Comparison of ENCODE assay signal across 1 cellular context in the genomic region with DNA sequence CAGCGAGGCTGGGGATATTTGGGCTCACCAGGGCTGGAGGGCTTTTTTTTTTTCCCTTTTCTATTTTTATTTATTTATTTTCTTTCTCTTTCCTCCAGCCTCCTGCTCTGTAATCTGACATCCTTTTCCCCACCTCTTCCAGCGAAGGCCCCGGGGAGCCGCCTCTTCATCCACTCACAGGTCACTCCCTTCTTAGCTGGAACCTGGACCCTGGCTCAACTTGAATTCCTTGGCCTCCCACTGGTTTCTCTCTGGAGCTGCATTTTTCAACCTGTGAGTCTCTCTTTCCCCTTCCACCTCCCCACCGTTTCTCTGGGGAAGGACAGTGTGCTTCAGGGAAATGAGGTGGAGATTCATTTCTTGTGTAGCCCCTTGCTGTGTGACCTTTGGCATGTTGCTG.
TF ChIP-seq lines count a peak whose summit lies in the region.

No MANE protein-coding gene starts in this region.

TF ChIP-seq in HEK293, 187 proteins besides CTCF, POLR2A, EP300 and RAD21 (continued from another document):
- TF ChIP-seq, protein P1, sequence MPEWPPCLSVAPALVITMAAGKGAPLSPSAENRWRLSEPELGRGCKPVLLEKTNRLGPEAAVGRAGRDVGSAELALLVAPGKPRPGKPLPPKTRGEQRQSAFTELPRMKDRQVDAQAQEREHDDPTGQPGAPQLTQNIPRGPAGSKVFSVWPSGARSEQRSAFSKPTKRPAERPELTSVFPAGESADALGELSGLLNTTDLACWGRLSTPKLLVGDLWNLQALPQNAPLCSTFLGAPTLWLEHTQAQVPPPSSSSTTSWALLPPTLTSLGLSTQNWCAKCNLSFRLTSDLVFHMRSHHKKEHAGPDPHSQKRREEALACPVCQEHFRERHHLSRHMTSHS (tag by site-specific recombination; IDR thresholded peaks at IDR 0.05): no peak
- TF ChIP-seq ZNF501 (tag by site-specific recombination; IDR thresholded peaks at IDR 0.05): no peak
- TF ChIP-seq ZNF621 (tag by site-specific recombination; IDR thresholded peaks at IDR 0.05): no peak
- no peak for TF ChIP-seq ZNF366 (tag by site-specific recombination; conservative IDR thresholded peaks at IDR 0.05)
- TF ChIP-seq ZNF221 (tag by site-specific recombination; IDR thresholded peaks at IDR 0.05; ENCODE audit: borderline replicate concordance): no peak
- TF ChIP-seq, protein P2, sequence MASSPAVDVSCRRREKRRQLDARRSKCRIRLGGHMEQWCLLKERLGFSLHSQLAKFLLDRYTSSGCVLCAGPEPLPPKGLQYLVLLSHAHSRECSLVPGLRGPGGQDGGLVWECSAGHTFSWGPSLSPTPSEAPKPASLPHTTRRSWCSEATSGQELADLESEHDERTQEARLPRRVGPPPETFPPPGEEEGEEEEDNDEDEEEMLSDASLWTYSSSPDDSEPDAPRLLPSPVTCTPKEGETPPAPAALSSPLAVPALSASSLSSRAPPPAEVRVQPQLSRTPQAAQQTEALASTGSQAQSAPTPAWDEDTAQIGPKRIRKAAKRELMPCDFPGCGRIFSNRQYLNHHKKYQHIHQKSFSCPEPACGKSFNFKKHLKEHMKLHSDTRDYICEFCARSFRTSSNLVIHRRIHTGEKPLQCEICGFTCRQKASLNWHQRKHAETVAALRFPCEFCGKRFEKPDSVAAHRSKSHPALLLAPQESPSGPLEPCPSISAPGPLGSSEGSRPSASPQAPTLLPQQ (tag by site-specific recombination; IDR thresholded peaks at IDR 0.05): no peak
- no peak for TF ChIP-seq ZNF610 (tag by site-specific recombination; IDR thresholded peaks at IDR 0.05; ENCODE audit: borderline replicate concordance)
- peak; percentile 30; the same call in 1 of the 2 replicates for TF ChIP-seq EGR2 (tag by site-specific recombination; IDR thresholded peaks at IDR 0.05; ENCODE audit: low read depth)
- TF ChIP-seq ZIC2 (tag by site-specific recombination; IDR thresholded peaks at IDR 0.05): peak; percentile 44; the same call in 1 of the 2 replicates
- TF ChIP-seq ZNF138 (tag by site-specific recombination; IDR thresholded peaks at IDR 0.05; ENCODE audit: borderline replicate concordance): no peak
- TF ChIP-seq ZFP37 (tag by site-specific recombination; IDR thresholded peaks at IDR 0.05): no peak
- no peak for TF ChIP-seq ZNF335 (tag by site-specific recombination; conservative IDR thresholded peaks at IDR 0.05)
- TF ChIP-seq, protein P3, sequence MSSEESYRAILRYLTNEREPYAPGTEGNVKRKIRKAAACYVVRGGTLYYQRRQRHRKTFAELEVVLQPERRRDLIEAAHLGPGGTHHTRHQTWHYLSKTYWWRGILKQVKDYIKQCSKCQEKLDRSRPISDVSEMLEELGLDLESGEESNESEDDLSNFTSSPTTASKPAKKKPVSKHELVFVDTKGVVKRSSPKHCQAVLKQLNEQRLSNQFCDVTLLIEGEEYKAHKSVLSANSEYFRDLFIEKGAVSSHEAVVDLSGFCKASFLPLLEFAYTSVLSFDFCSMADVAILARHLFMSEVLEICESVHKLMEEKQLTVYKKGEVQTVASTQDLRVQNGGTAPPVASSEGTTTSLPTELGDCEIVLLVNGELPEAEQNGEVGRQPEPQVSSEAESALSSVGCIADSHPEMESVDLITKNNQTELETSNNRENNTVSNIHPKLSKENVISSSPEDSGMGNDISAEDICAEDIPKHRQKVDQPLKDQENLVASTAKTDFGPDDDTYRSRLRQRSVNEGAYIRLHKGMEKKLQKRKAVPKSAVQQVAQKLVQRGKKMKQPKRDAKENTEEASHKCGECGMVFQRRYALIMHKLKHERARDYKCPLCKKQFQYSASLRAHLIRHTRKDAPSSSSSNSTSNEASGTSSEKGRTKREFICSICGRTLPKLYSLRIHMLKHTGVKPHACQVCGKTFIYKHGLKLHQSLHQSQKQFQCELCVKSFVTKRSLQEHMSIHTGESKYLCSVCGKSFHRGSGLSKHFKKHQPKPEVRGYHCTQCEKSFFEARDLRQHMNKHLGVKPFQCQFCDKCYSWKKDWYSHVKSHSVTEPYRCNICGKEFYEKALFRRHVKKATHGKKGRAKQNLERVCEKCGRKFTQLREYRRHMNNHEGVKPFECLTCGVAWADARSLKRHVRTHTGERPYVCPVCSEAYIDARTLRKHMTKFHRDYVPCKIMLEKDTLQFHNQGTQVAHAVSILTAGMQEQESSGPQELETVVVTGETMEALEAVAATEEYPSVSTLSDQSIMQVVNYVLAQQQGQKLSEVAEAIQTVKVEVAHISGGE (tag by site-specific recombination; conservative IDR thresholded peaks at IDR 0.05; ENCODE audit: low read depth): no peak
- 0 out of 2 replicates have a peak, but pooled peaks have one; percentile 4 for TF ChIP-seq ZBTB8A (tag by site-specific recombination; IDR thresholded peaks at IDR 0.05)
- TF ChIP-seq ZNF571 (tag by site-specific recombination; IDR thresholded peaks at IDR 0.05): no peak
- no peak for TF ChIP-seq ZNF843 (tag by site-specific recombination; IDR thresholded peaks at IDR 0.05)
- TF ChIP-seq ZNF311 (tag by site-specific recombination; IDR thresholded peaks at IDR 0.05; ENCODE audit: borderline replicate concordance): no peak
- TF ChIP-seq ZSCAN16 (tag by site-specific recombination; IDR thresholded peaks at IDR 0.05): no peak
- no peak for TF ChIP-seq SCRT2 (tag by site-specific recombination; IDR thresholded peaks at IDR 0.05)
- TF ChIP-seq ZNF768 (tag by site-specific recombination; IDR thresholded peaks at IDR 0.05): 0 out of 2 replicates have a peak, but pooled peaks have one; percentile 21
- TF ChIP-seq ZNF174 (tag by site-specific recombination; IDR thresholded peaks at IDR 0.05): no peak
- TF ChIP-seq RBAK (tag by site-specific recombination; IDR thresholded peaks at IDR 0.05): no peak
- TF ChIP-seq SP7 (tag by site-specific recombination; IDR thresholded peaks at IDR 0.05): no peak
- no peak for TF ChIP-seq ZNF23 (tag by site-specific recombination; IDR thresholded peaks at IDR 0.05; ENCODE audit: borderline replicate concordance)
